ENCODE assay signal across 9 cellular contexts in the genomic region with DNA sequence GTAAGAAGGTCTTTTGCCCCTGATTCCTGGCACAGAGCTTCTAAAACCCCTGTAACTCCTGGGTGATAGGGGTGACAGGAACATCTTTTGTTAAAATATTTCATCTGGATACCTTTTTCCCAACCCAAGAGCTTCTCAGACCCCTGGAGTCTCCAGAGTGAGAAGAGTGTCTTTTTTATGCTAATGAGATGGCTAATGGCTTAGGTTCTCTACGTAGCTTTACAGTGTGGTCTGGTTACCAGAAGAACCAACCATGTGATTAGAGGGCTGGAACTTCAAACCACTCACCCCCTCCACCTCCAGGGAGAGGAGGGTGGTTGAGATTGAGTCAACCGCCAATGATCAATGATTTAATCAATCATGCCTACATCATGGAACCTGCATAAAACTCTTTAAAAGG. TPM values are rescaled to one million over a fixed set of nuclear protein-coding genes. Genes with fewer than 3 reads are reported as not detected.
"Had no signal": no experiment of that assay in that cellular context is flagged by ENCODE, and none has a peak within 500 bp of the region (broad histone marks: within the 10 kb centered on the region; RNA-seq: fewer than 3 reads in every experiment).

No MANE protein-coding gene starts in this region.

- ATAC-seq: HCT116, K562 had no signal

- DNase-seq: GM23248, H7, HFFc6, IMR-90, KG1 had no signal

- H3K27ac Mint-ChIP-seq: HFFc6 had no signal

- H3K4me3 Mint-ChIP-seq: HFFc6 had no signal

- H3K36me3 ChIP-seq: HAP-1 had no signal

- H3K27ac ChIP-seq: GM23248 had no signal

- H3K4me3 ChIP-seq: GM23248, HAP-1, K562 had no signal

- H3K9me3 ChIP-seq: HAP-1 had no signal

- H3K4me1 ChIP-seq: HAP-1 had no signal

- H3K9ac ChIP-seq: GM23248 had no signal

RNA-seq across cellular contexts. Expression of a gene that starts 16.2 kb away (rescaled TPM):
- total RNA-seq: GM23248, HFFc6, HT-29, K562 had no signal
- polyA plus RNA-seq: GM23248, K562 had no signal
